ENCODE assay signal across 8 cellular contexts in genomic region chr15:42704492-42704926, GRCh38. TPM values are rescaled to one million over a fixed set of nuclear protein-coding genes. Genes with fewer than 3 reads are reported as not detected.
DNase-seq lines count a peak whose midpoint lies in the region; ATAC-seq and TF ChIP-seq lines count a peak whose summit lies in the region.

No MANE protein-coding gene starts in this region.

- peak; percentile 94 for ATAC-seq in activated CD8-positive, alpha-beta T cell treated with anti-CD3 and anti-CD28 coated beads for 36 hours
- no peak for ATAC-seq in HG03354 (IDR thresholded peaks at IDR 0.05; ENCODE audit: poor library complexity, severe bottlenecking, unreplicated experiment)

- H2BK120ac ChIP-seq in mesenchymal stem cell (ENCODE audit: low read depth, low read length) = no peak overlapping the region

- H3K9ac ChIP-seq in endodermal cell (ENCODE audit: extremely low read depth, low read length, poor library complexity, severe bottlenecking) = no peak overlapping the region
- no peak overlapping the region for H3K9ac ChIP-seq in mesenchymal stem cell (ENCODE audit: low read length)

- H3K14ac ChIP-seq in mesenchymal stem cell (ENCODE audit: low read length in 2 of 2) = no peak overlapping the region

- H3K27ac Mint-ChIP-seq in HFFc6 (no peak overlapping the region), endodermal cell (no peak overlapping the region)
- no peak overlapping the region for H3K27ac Mint-ChIP-seq in activated CD8-positive, alpha-beta T cell treated with anti-CD3 and anti-CD28 coated beads for 36 hours

- H3K79me1 ChIP-seq in mesenchymal stem cell (replicated peaks; ENCODE audit: low read length, poor library complexity, severe bottlenecking) = peaks cover 10% of the 10 kb centered on the region

- H2BK12ac ChIP-seq in mesenchymal stem cell (ENCODE audit: low read length in 2 of 2) = peak overlapping the region in 1 of 2 experiments; percentile 7

- H3K4me1 ChIP-seq in endodermal cell (ENCODE audit: control insufficient read depth, insufficient read depth, low read length) (no peaks in the 10 kb centered on the region), mesenchymal stem cell (ENCODE audit: control insufficient read depth, insufficient read depth, low read depth, low read length) (no peaks in the 10 kb centered on the region)

- H3K4me2 ChIP-seq in mesenchymal stem cell (ENCODE audit: low read length, poor library complexity, severe bottlenecking) = no peak overlapping the region

- no peak overlapping the region for H4K91ac ChIP-seq in mesenchymal stem cell (ENCODE audit: low read length)

- no peaks in the 10 kb centered on the region for H3K9me3 Mint-ChIP-seq in HFFc6
- H3K9me3 Mint-ChIP-seq in activated CD8-positive, alpha-beta T cell treated with anti-CD3 and anti-CD28 coated beads for 36 hours = no peaks in the 10 kb centered on the region
- H3K9me3 Mint-ChIP-seq in endodermal cell = no peaks in the 10 kb centered on the region

- H3K4ac ChIP-seq in mesenchymal stem cell (ENCODE audit: low read depth in 1 of 2, low read length in 2 of 2) = no peak overlapping the region

- no peak overlapping the region for H2AK5ac ChIP-seq in mesenchymal stem cell (ENCODE audit: low read length, severe bottlenecking)

- H3K27me3 Mint-ChIP-seq in HFFc6 (ENCODE audit: insufficient read depth) = no peaks in the 10 kb centered on the region
- no peaks in the 10 kb centered on the region for H3K27me3 Mint-ChIP-seq in activated CD8-positive, alpha-beta T cell treated with anti-CD3 and anti-CD28 coated beads for 36 hours
- H3K27me3 Mint-ChIP-seq in endodermal cell (ENCODE audit: insufficient read depth) = no peaks in the 10 kb centered on the region

- H3K27ac ChIP-seq in endodermal cell (ENCODE audit: low read depth, low read length) = no peak overlapping the region
- H3K27ac ChIP-seq in mesenchymal stem cell (ENCODE audit: low read length, poor library complexity, severe bottlenecking) = no peak overlapping the region

- no peak overlapping the region for H2BK5ac ChIP-seq in mesenchymal stem cell (ENCODE audit: low read depth, low read length, poor library complexity, severe bottlenecking)

- H3K4me1 Mint-ChIP-seq in HFFc6 (ENCODE audit: low read depth) = peaks cover 7% of the 10 kb centered on the region
- peaks cover 5% of the 10 kb centered on the region for H3K4me1 Mint-ChIP-seq in activated CD8-positive, alpha-beta T cell treated with anti-CD3 and anti-CD28 coated beads for 36 hours (ENCODE audit: low read depth)
- no peaks in the 10 kb centered on the region for H3K4me1 Mint-ChIP-seq in endodermal cell

- POLR2A ChIA-PET in activated CD8-positive, alpha-beta T cell treated with anti-CD3 and anti-CD28 coated beads for 36 hours (lab: Charles Lee) = interaction anchor here (0.5 kb wide), 1 partner anchor 20 kb away, joined by 3 read pairs; no protein-coding TSS in a partner anchor

- no peak overlapping the region for H2AFZ ChIP-seq in mesenchymal stem cell (ENCODE audit: low read depth, low read length)

- H3K36me3 Mint-ChIP-seq in HFFc6 (ENCODE audit: low read depth) (peaks cover 11% of the 10 kb centered on the region; the same call in 1 of the 2 replicates), endodermal cell (ENCODE audit: low read depth) (peaks cover 4% of the 10 kb centered on the region)
- peaks cover 5% of the 10 kb centered on the region for H3K36me3 Mint-ChIP-seq in activated CD8-positive, alpha-beta T cell treated with anti-CD3 and anti-CD28 coated beads for 36 hours (ENCODE audit: low read depth)

- CTCF ChIA-PET in activated CD8-positive, alpha-beta T cell treated with anti-CD3 and anti-CD28 coated beads for 36 hours (lab: Charles Lee) = interaction anchor here (1.0 to 4.8 kb wide), 3 partner anchors 10 to 222 kb away, joined by 3 to 32 read pairs (median 5); no protein-coding TSS in a partner anchor

- no peak overlapping the region for H3K4me3 Mint-ChIP-seq in HFFc6
- no peak overlapping the region for H3K4me3 Mint-ChIP-seq in activated CD8-positive, alpha-beta T cell treated with anti-CD3 and anti-CD28 coated beads for 36 hours
- H3K4me3 Mint-ChIP-seq in endodermal cell = no peak overlapping the region

- H3K9me3 ChIP-seq in endodermal cell (ENCODE audit: control insufficient read depth, low read length) (peaks cover 8% of the 10 kb centered on the region), mesenchymal stem cell (ENCODE audit: control insufficient read depth, low read length) (no peaks in the 10 kb centered on the region)

- H3K18ac ChIP-seq in mesenchymal stem cell (ENCODE audit: low read depth in 1 of 2, low read length in 2 of 2) = no peak overlapping the region

- H2BK15ac ChIP-seq in mesenchymal stem cell (ENCODE audit: low read depth, poor library complexity, severe bottlenecking) = no peak overlapping the region

- 46 to 65% methylated on average over 2 to 4 of the region's 4 CpGs for WGBS in endodermal cell (ENCODE audit: insufficient coverage in 1 of 2, insufficient read length in 1 of 2), 2 experiments
- WGBS in mesenchymal stem cell = 46% methylated on average over 4 of the region's 4 CpGs

- no peaks in the 10 kb centered on the region for H3K27me3 ChIP-seq in endodermal cell (ENCODE audit: control insufficient read depth, insufficient read depth, low read length, poor library complexity, severe bottlenecking)
- H3K27me3 ChIP-seq in mesenchymal stem cell (ENCODE audit: control insufficient read depth in 1 of 2, insufficient read depth in 1 of 2, low read length in 2 of 2) = no peaks in the 10 kb centered on the region

- H3K36me3 ChIP-seq in endodermal cell (ENCODE audit: control insufficient read depth, insufficient read depth, low read length) = no peaks in the 10 kb centered on the region
- H3K36me3 ChIP-seq in mesenchymal stem cell (ENCODE audit: control insufficient read depth in 1 of 2, insufficient read depth in 2 of 2, low read depth in 1 of 2, low read length in 2 of 2) = peaks cover 8 to 14% of the 10 kb centered on the region in 2 experiments

- peak overlapping the region; percentile 12 for H4K8ac ChIP-seq in mesenchymal stem cell (ENCODE audit: low read length)

- intact Hi-C loops in activated CD8-positive, alpha-beta T cell treated with anti-CD3 and anti-CD28 coated beads for 36 hours (cut with micrococcal nuclease) = loop anchor here (5.0 kb wide), 1 partner anchor 223 kb away; no protein-coding TSS in a partner anchor

- TF ChIP-seq CTCF in HFFc6 (IDR thresholded peaks at IDR 0.05) (peak; percentile 87), endodermal cell (conservative IDR thresholded peaks at IDR 0.05) (peak; percentile 93)
- peak; percentile 79 for TF ChIP-seq CTCF in activated CD8-positive, alpha-beta T cell treated with anti-CD3 and anti-CD28 coated beads for 36 hours (IDR thresholded peaks at IDR 0.05)

- no peak overlapping the region for H3K23ac ChIP-seq in mesenchymal stem cell (ENCODE audit: low read length in 2 of 2)

- H3K4me3 ChIP-seq in endodermal cell (ENCODE audit: low read length) (no peak overlapping the region), mesenchymal stem cell (ENCODE audit: insufficient read depth in 1 of 2, low read depth in 1 of 2, low read length in 2 of 2) (no peak overlapping the region)

- DNase-seq in CD1c-positive myeloid dendritic cell (ENCODE audit: extremely low spot score) = peak; percentile 68
- peak; percentile 49 for DNase-seq in HFFc6
- peak; percentile 21 for DNase-seq in NCI-H82 treated with DMSO at 0.1 percent for 48 hours (lab: John Stamatoyannopoulos, UW; ENCODE audit: unreplicated experiment)
- DNase-seq in activated CD8-positive, alpha-beta T cell treated with anti-CD3 and anti-CD28 coated beads for 36 hours = peak; percentile 76
- DNase-seq in endodermal cell = peak; percentile 92
- DNase-seq in mesenchymal stem cell = peak; percentile 72
- peak; percentile 70 for DNase-seq in stimulated activated CD8-positive, alpha-beta memory T cell treated with anti-CD3 and anti-CD28 coated beads, Interleukin-4, amount 100 ng/mL, for 48 hours

RNA-seq across cellular contexts. Expression of gene CDAN1, which starts 32.4 kb away (rescaled TPM):
- 10 to 100 TPM; 12.4 to 17.7 (median 16.0) TPM for total RNA-seq in HFFc6 (2021; fragmentation: NEBNext Ultra II Directional; extraction: Animal tissue kit (Norgen Biotek cat#: 25700))
- 10 to 100 TPM; 18.3 to 19.0 TPM for total RNA-seq in activated CD8-positive, alpha-beta T cell treated with anti-CD3 and anti-CD28 coated beads for 36 hours
- total RNA-seq in endodermal cell = 10 to 100 TPM; 26.5 to 38.2 TPM
- 14.9 TPM for polyA plus RNA-seq in endodermal cell (2013, experiment 1 of 2)
- polyA plus RNA-seq in endodermal cell (2013, experiment 2 of 2) = 12.8 TPM
- 3.7 TPM for polyA plus RNA-seq in mesenchymal stem cell (2013, experiment 1 of 2)
- 3.5 TPM for polyA plus RNA-seq in mesenchymal stem cell (2013, experiment 2 of 2)

Comparison
In these comparisons a context has a peak if more than half of its experiments do, and no peak if none do; other contexts are left out.
1. DNase-seq: peak in every context shown above with its lines; median percentile 92 in endodermal cell; 76 in activated CD8-positive, alpha-beta T cell treated with anti-CD3 and anti-CD28 coated beads for 36 hours; 72 in mesenchymal stem cell; 70 in stimulated activated CD8-positive, alpha-beta memory T cell treated with anti-CD3 and anti-CD28 coated beads, Interleukin-4, amount 100 ng/mL, for 48 hours; 68 in CD1c-positive myeloid dendritic cell; 49 in HFFc6; 21 in NCI-H82 treated with DMSO at 0.1 percent for 48 hours.